ENCODE assay signal across 25 cellular contexts in the genomic region with DNA sequence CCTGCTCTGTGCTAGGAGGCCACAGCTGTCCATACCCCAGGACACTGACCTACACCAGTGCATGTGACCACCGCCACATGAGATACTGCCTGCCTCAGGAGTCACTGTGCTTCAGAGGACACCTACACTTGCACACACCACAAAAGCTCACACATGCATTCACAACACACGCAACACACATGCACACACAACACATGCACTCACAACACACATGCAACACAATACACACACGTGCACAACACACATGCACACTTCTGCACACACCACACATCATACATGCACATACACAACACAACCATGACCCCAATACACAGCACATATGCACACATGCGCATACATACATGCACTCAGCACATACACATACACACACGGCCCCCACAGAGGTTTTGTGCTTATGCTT.
"Had no signal": no experiment of that assay in that cellular context is flagged by ENCODE, and none has a peak within 500 bp of the region (broad histone marks: within the 10 kb centered on the region; RNA-seq: fewer than 3 reads in every experiment).

No MANE protein-coding gene starts in this region.

- H2AFZ ChIP-seq: parathyroid adenoma had no signal

- H3K9ac ChIP-seq: parathyroid adenoma had no signal

- H3K4me1 ChIP-seq: parathyroid adenoma, prostate gland had no signal

- H3K27me3 ChIP-seq: tibial nerve, upper lobe of right lung, uterus had no signal

- H3K27ac ChIP-seq: coronary artery, esophagus muscularis mucosa, foreskin keratinocyte, heart right ventricle, lower lobe of right lung, parathyroid adenoma, prostate gland, thoracic aorta, tibial nerve, upper lobe of right lung, uterus had no signal

- H3K36me3 ChIP-seq: esophagus muscularis mucosa, heart right ventricle, lower lobe of right lung, prostate gland, thoracic aorta, tibial nerve, upper lobe of right lung, uterus had no signal

- H3K4me3 ChIP-seq: coronary artery, esophagus muscularis mucosa, heart right ventricle, lower lobe of right lung, mucosa of descending colon, prostate gland, thoracic aorta, tibial nerve, upper lobe of right lung, uterus had no signal

- FAIRE-seq: endothelial cell of umbilical vein, islet of Langerhans, small intestine had no signal

- H3K9me3 ChIP-seq: esophagus muscularis mucosa, heart right ventricle, lower lobe of right lung, mucosa of descending colon, prostate gland, thoracic aorta, tibial nerve, upper lobe of right lung, uterus had no signal

- DNase-seq: dermis blood vessel endothelial cell; effector memory CD4-positive, alpha-beta T cell; foreskin keratinocyte; glutamatergic neuron; heart right ventricle; hippocampal formation; left ventricle myocardium superior; lower lobe of right lung; mucosa of descending colon; naive B cell; right cardiac atrium; small intestine; stimulated activated CD4-positive, alpha-beta T cell treated with anti-CD3 and anti-CD28 coated beads, Interleukin-15, amount 100 ng/mL, for 24 hours; stimulated activated CD4-positive, alpha-beta T cell treated with anti-CD3 and anti-CD28 coated beads, Interleukin-2, amount 100 ng/mL, for 48 hours; stimulated activated naive B cell treated with anti-CD40 and anti-IgM and Interleukin-4, amounts not matched to agents 10 μg/mL and 1 μg/mL and 100 μg/mL, for 72 hours; upper lobe of right lung; uterus had no signal
